Comparison of ENCODE assay signal across 2 cellular contexts in genomic region chr16:6363891-6364607, GRCh38.
TF ChIP-seq lines count a peak whose summit lies in the region.

No MANE protein-coding gene starts in this region.

TF ChIP-seq in HepG2, 621 proteins besides CTCF, POLR2A, EP300 and RAD21:
- TF ChIP-seq ZHX2 (IDR thresholded peaks at IDR 0.05; ENCODE audit: low read depth) (no peak), ZHX2 (CRISPR knock-in tag; IDR thresholded peaks at IDR 0.05; ENCODE audit: borderline replicate concordance) (no peak), MNT (IDR thresholded peaks at IDR 0.05) (peak; percentile 25; the same call in 1 of the 2 replicates), CBX5 (CRISPR knock-in tag; IDR thresholded peaks at IDR 0.05; ENCODE audit: borderline replicate concordance) (no peak), ZFY (CRISPR knock-in tag; IDR thresholded peaks at IDR 0.05) (no peak), MAFK (conservative IDR thresholded peaks at IDR 0.05 in 1 of 2, IDR thresholded peaks at IDR 0.05 in 1 of 2; ENCODE audit: low read length in 2 of 2) (peak; percentile 48 to 64)

TF ChIP-seq in H1, 55 proteins besides CTCF, POLR2A, EP300 and RAD21 (continued from another document):
- TF ChIP-seq, protein P1, sequence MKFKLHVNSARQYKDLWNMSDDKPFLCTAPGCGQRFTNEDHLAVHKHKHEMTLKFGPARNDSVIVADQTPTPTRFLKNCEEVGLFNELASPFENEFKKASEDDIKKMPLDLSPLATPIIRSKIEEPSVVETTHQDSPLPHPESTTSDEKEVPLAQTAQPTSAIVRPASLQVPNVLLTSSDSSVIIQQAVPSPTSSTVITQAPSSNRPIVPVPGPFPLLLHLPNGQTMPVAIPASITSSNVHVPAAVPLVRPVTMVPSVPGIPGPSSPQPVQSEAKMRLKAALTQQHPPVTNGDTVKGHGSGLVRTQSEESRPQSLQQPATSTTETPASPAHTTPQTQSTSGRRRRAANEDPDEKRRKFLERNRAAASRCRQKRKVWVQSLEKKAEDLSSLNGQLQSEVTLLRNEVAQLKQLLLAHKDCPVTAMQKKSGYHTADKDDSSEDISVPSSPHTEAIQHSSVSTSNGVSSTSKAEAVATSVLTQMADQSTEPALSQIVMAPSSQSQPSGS (IDR thresholded peaks at IDR 0.05; ENCODE audit: low read length): no peak
- no peak for TF ChIP-seq SP1 (IDR thresholded peaks at IDR 0.05; ENCODE audit: low read depth, low read length)
- TF ChIP-seq ZNF274 (IDR thresholded peaks at IDR 0.05; ENCODE audit: borderline replicate concordance, extremely low read depth, low read length): no peak
- TF ChIP-seq TAF1 (IDR thresholded peaks at IDR 0.05; ENCODE audit: low read depth, low read length): no peak
- TF ChIP-seq HDAC2 (IDR thresholded peaks at IDR 0.05; ENCODE audit: borderline replicate concordance in 1 of 2, low read depth in 2 of 2, low read length in 2 of 2): no peak
- TF ChIP-seq KDM5A (IDR thresholded peaks at IDR 0.05; ENCODE audit: low read length): no peak
- TF ChIP-seq SAP30 (IDR thresholded peaks at IDR 0.05; ENCODE audit: insufficient read depth, insufficient replicate concordance, low read length): no peak
- TF ChIP-seq NRF1 (IDR thresholded peaks at IDR 0.05; ENCODE audit: low read depth, low read length): no peak
- TF ChIP-seq RBBP5 (IDR thresholded peaks at IDR 0.05; ENCODE audit: borderline replicate concordance, low read depth, low read length): no peak
- no peak for TF ChIP-seq CBX8 (IDR thresholded peaks at IDR 0.05; ENCODE audit: borderline replicate concordance, low read depth, low read length)
- TF ChIP-seq CTBP2 (IDR thresholded peaks at IDR 0.05; ENCODE audit: borderline replicate concordance, insufficient read depth, insufficient read length, low read length): no peak
- no peak for TF ChIP-seq BCL11A (IDR thresholded peaks at IDR 0.05; ENCODE audit: low read depth in 2 of 2, low read length in 2 of 2)
- no peak for TF ChIP-seq POU5F1 (IDR thresholded peaks at IDR 0.05; ENCODE audit: low read depth, low read length)
- no peak for TF ChIP-seq CEBPB (IDR thresholded peaks at IDR 0.05; ENCODE audit: low read depth, low read length)
- no peak for TF ChIP-seq EZH2 (IDR thresholded peaks at IDR 0.05; ENCODE audit: low read depth, low read length, severe bottlenecking)
- TF ChIP-seq HDAC6 (IDR thresholded peaks at IDR 0.05; ENCODE audit: low read depth, low read length): no peak
